In genomic region chr6:18823782-18824386, GRCh38 we compare ENCODE assay signal across 8 cellular contexts.
DNase-seq lines count a peak whose midpoint lies in the region; ATAC-seq and TF ChIP-seq lines count a peak whose summit lies in the region.

No MANE protein-coding gene starts in this region.

- peaks cover 0 to 13% (median 2%) of the 10 kb centered on the region in 3 donors for H3K9me3 ChIP-seq in gastrocnemius medialis

- no peaks in the 10 kb centered on the region for H3K36me3 ChIP-seq in gastrocnemius medialis

- H3K4me3 ChIP-seq in gastrocnemius medialis = no peak overlapping the region

- H3K4me1 ChIP-seq in gastrocnemius medialis = no peaks in the 10 kb centered on the region

- TF ChIP-seq POLR2A in erythroblast (IDR thresholded peaks at IDR 0.05; ENCODE audit: low read length) (no peak), gastrocnemius medialis (IDR thresholded peaks at IDR 0.05) (no peak)

- H3K27me3 ChIP-seq in gastrocnemius medialis = no peaks in the 10 kb centered on the region

- ATAC-seq in gastrocnemius medialis = no peak

- intact Hi-C loops in gastrocnemius medialis (cut with DNase I; ENCODE audit: low total_unique reads) = no loop called here

- in situ Hi-C loops in ACHN (cut with HindIII; ENCODE audit: low pct_ligation_motif_present, low pct_unique_long_range_greater_than_20kb, low sequenced_read_pairs) (no loop called here), gastrocnemius medialis (cut with MboI; ENCODE audit: low sequenced_read_pairs in 4 of 4) (no loop called here)

- DNase-seq in ACHN = peak; percentile 55
- DNase-seq in RPMI7951 (ENCODE audit: low read depth) = peak; percentile 10
- peak; percentile 63 to 72 for DNase-seq in erythroblast (lab: John Stamatoyannopoulos, UW)
- DNase-seq in stimulated activated CD8-positive, alpha-beta memory T cell treated with anti-CD3 and anti-CD28 coated beads, Interleukin-7, amount 100 ng/mL, for 24 hours (ENCODE audit: low read depth) = peak; percentile 9
- DNase-seq in gastrocnemius medialis = no peak
- no peak for DNase-seq in midbrain (lab: John Stamatoyannopoulos, UW)
- DNase-seq in amniotic stem cell (lab: John Stamatoyannopoulos, UW) = no peak

- TF ChIP-seq CTCF in GM12872 (IDR thresholded peaks at IDR 0.05; ENCODE audit: insufficient read depth, low read depth, low read length) (peak; percentile 76), gastrocnemius medialis (IDR thresholded peaks at IDR 0.05 in 4 of 5, conservative IDR thresholded peaks at IDR 0.05 in 1 of 5) (peak in 2 of 5 experiments; percentile 10 to 30)

- H3K27ac ChIP-seq in gastrocnemius medialis = no peak overlapping the region

Comparison
In these comparisons a context has a peak if more than half of its experiments do, and no peak if none do; other contexts are left out.
1. DNase-seq: peak in ACHN (single experiment), RPMI7951 (single experiment), erythroblast (2 of 2) and stimulated activated CD8-positive, alpha-beta memory T cell treated with anti-CD3 and anti-CD28 coated beads, Interleukin-7, amount 100 ng/mL, for 24 hours (single experiment); none in gastrocnemius medialis (0 of 2), midbrain (single experiment) and amniotic stem cell (single experiment).